In genomic region chr22:43925433-43926348, GRCh38 we compare ENCODE assay signal across 10 cellular contexts. TPM values are rescaled to one million over a fixed set of nuclear protein-coding genes. Genes with fewer than 3 reads are reported as not detected.
DNase-seq lines count a peak whose midpoint lies in the region; ATAC-seq, FAIRE-seq and TF ChIP-seq lines count a peak whose summit lies in the region.
"Had no signal": no experiment of that assay in that cellular context is flagged by ENCODE, and none has a peak within 500 bp of the region (broad histone marks: within the 10 kb centered on the region; RNA-seq: fewer than 3 reads in every experiment).

No MANE protein-coding gene starts in this region.

- peaks cover 5% of the 10 kb centered on the region; the same call in 1 of the 2 replicates for H3K36me3 ChIP-seq in ES-I3 (ENCODE audit: insufficient read depth, low read length)
- H3K36me3 ChIP-seq in endothelial cell of umbilical vein (ENCODE audit: control insufficient read depth in 2 of 2, extremely low read depth in 1 of 2, insufficient read depth in 2 of 2, low read length in 2 of 2), result no peaks in the 10 kb centered on the region
- H3K36me3 ChIP-seq in neural progenitor cell, result no peaks in the 10 kb centered on the region

- H3K9ac ChIP-seq in ES-I3 (ENCODE audit: low read depth, low read length) (peak overlapping the region; percentile 79), endothelial cell of umbilical vein (replicated peaks; ENCODE audit: extremely low read depth, insufficient read depth, low read length) (no peak overlapping the region), neural progenitor cell (no peak overlapping the region)

- H3K27me3 ChIP-seq in endothelial cell of umbilical vein (ENCODE audit: control insufficient read depth in 2 of 2, insufficient read depth in 2 of 2, low read length in 2 of 2), result no peaks in the 10 kb centered on the region
- H3K27me3 ChIP-seq in neural progenitor cell, result peaks cover 29% of the 10 kb centered on the region

- H2AFZ ChIP-seq in endothelial cell of umbilical vein (ENCODE audit: low read depth, low read length), result no peak overlapping the region
- H2AFZ ChIP-seq in neural progenitor cell (replicated peaks), result no peak overlapping the region

- dilution Hi-C loops in endothelial cell of umbilical vein (cut with MboI; ENCODE audit: extremely low pct_ligation_motif_present, low sequenced_read_pairs), result no loop called here

- intact Hi-C loops in endothelial cell of umbilical vein (cut with micrococcal nuclease), result loop anchor here (10.0 kb wide), 1 partner anchor 759 kb away; no protein-coding TSS in a partner anchor
- intact Hi-C loops in posterior vena cava (cut with DNase I), result no loop called here
- intact Hi-C loops in left ventricle myocardium superior (cut with micrococcal nuclease), result no loop called here

- FAIRE-seq in endothelial cell of umbilical vein (lab: Jason Lieb, UNC), result no peak

- TF ChIP-seq POLR2A in endothelial cell of umbilical vein (IDR thresholded peaks at IDR 0.05; ENCODE audit: low read depth, low read length), result no peak

- no peaks in the 10 kb centered on the region for H3K9me1 ChIP-seq in endothelial cell of umbilical vein (replicated peaks; ENCODE audit: control insufficient read depth, extremely low read depth, insufficient read depth, low read length)

- peaks cover 18% of the 10 kb centered on the region for H3K27me3 Mint-ChIP-seq in neural progenitor cell (ENCODE audit: insufficient read depth, low read depth)

- H3K4me1 Mint-ChIP-seq in neural progenitor cell, result peaks cover 28% of the 10 kb centered on the region

- H3K4me3 Mint-ChIP-seq in neural progenitor cell, result peak overlapping the region; percentile 89

- H3K4me2 ChIP-seq in endothelial cell of umbilical vein (ENCODE audit: insufficient read depth, low read length), result peak overlapping the region; percentile 20
- H3K4me2 ChIP-seq in neural progenitor cell, result peak overlapping the region; percentile 76

- peaks cover 12% of the 10 kb centered on the region; the same call in 1 of the 2 replicates for H3K4me1 ChIP-seq in ES-I3 (ENCODE audit: insufficient read depth, low read length)
- H3K4me1 ChIP-seq in endothelial cell of umbilical vein (ENCODE audit: control insufficient read depth, extremely low read depth, insufficient read depth, low read length), result peaks cover 28% of the 10 kb centered on the region
- H3K4me1 ChIP-seq in neural progenitor cell, result peaks cover 18% of the 10 kb centered on the region

- H3F3A ChIP-seq in neural progenitor cell (ENCODE audit: low read depth), result peaks cover 29% of the 10 kb centered on the region

- POLR2A ChIA-PET in endothelial cell of umbilical vein (lab: Charles Lee), result interaction anchor here (0.6 kb wide), 1 partner anchor 8 kb away, joined by 3 read pairs; no protein-coding TSS in a partner anchor

- H3K79me2 ChIP-seq in endothelial cell of umbilical vein (ENCODE audit: control insufficient read depth, insufficient read depth, low read length) (no peaks in the 10 kb centered on the region), neural progenitor cell (ENCODE audit: low read depth) (peaks cover 19% of the 10 kb centered on the region)

- H3K9me3 Mint-ChIP-seq in neural progenitor cell, result no peaks in the 10 kb centered on the region

- H3K4me3 ChIP-seq in endothelial cell of umbilical vein (replicated peaks in 1 of 3; ENCODE audit: insufficient read depth in 1 of 3, low read depth in 1 of 3, low read length in 3 of 3) (peak overlapping the region in 1 of 3 experiments; percentile 60), neural progenitor cell (peak overlapping the region; percentile 66)

- no peak for TF ChIP-seq CTCF in endothelial cell of umbilical vein (IDR thresholded peaks at IDR 0.05; ENCODE audit: extremely low read depth in 1 of 2, insufficient read depth in 1 of 2, low read depth in 1 of 2, low read length in 2 of 2)
- no peak for TF ChIP-seq CTCF in neural progenitor cell (IDR thresholded peaks at IDR 0.05)

- H3K27ac Mint-ChIP-seq in neural progenitor cell, result peak overlapping the region; percentile 87

- peak; percentile 62 for DNase-seq in NCI-H69 (lab: John Stamatoyannopoulos, UW)
- DNase-seq in endothelial cell of umbilical vein (ENCODE audit: low read depth, low spot score), result no peak
- peak; percentile 94 for DNase-seq in neural progenitor cell (ENCODE audit: low spot score)
- no peak for DNase-seq in posterior vena cava (ENCODE audit: low spot score)
- DNase-seq in activated gamma-delta T cell treated with Interleukin-2 at 50 U/mL for 16 hours, result no peak
- no peak for DNase-seq in DMS79 (lab: John Stamatoyannopoulos, UW)
- no peak for DNase-seq in left ventricle myocardium superior
- DNase-seq: stimulated activated naive CD8-positive, alpha-beta T cell treated with anti-CD3 and anti-CD28 coated beads, Interleukin-15, Interleukin-2, amounts not matched to agents 100 U/mL and 50 U/mL, for 24 hours had no signal

- H4K20me1 ChIP-seq in endothelial cell of umbilical vein (replicated peaks; ENCODE audit: control insufficient read depth, extremely low read depth, insufficient read depth, low read length), result no peaks in the 10 kb centered on the region
- H4K20me1 ChIP-seq in neural progenitor cell (ENCODE audit: low read depth), result peaks cover 43% of the 10 kb centered on the region

- peaks cover 15% of the 10 kb centered on the region for H3K36me3 Mint-ChIP-seq in neural progenitor cell

- no peak overlapping the region for H3K27ac ChIP-seq in endothelial cell of umbilical vein (ENCODE audit: insufficient read depth, low read depth, low read length)
- peak overlapping the region; percentile 18 for H3K27ac ChIP-seq in neural progenitor cell

- no peak for ATAC-seq in left ventricle myocardium superior
- ATAC-seq: Right ventricle myocardium inferior; stimulated activated naive CD8-positive, alpha-beta T cell treated with anti-CD3 and anti-CD28 coated beads, Interleukin-15, Interleukin-2, amounts not matched to agents 100 U/mL and 50 U/mL, for 24 hours had no signal

- CTCF ChIA-PET in endothelial cell of umbilical vein (lab: Charles Lee), result interaction anchor here (2.2 to 2.3 kb wide), 2 partner anchors 20 kb away, joined by 12 to 21 read pairs; no protein-coding TSS in a partner anchor

- no TSS peak for BruUV-seq in endothelial cell of umbilical vein (replicated peaks; lab: Mats Ljungman, UMichigan)

- H3K9me3 ChIP-seq in ES-I3 (ENCODE audit: control insufficient read depth, insufficient read depth, low read length) (no peaks in the 10 kb centered on the region), endothelial cell of umbilical vein (replicated peaks; ENCODE audit: control insufficient read depth, insufficient read depth, low read length) (no peaks in the 10 kb centered on the region), neural progenitor cell (ENCODE audit: low read depth) (no peaks in the 10 kb centered on the region)

TF ChIP-seq in endothelial cell of umbilical vein, 7 proteins besides CTCF, POLR2A, EP300 and RAD21:
- TF ChIP-seq GATA2 (IDR thresholded peaks at IDR 0.05; ENCODE audit: insufficient read depth, insufficient read length, low read depth, low read length), result no peak
- TF ChIP-seq POLR2AphosphoS5 (IDR thresholded peaks at IDR 0.05; ENCODE audit: insufficient read depth, low read depth, low read length), result no peak
- no peak for TF ChIP-seq FOS (IDR thresholded peaks at IDR 0.05; ENCODE audit: borderline replicate concordance, insufficient read depth, low read length)

RNA-seq across cellular contexts. Expression of gene PNPLA3, which starts 2.1 kb away (rescaled TPM):
- 12.1 and 12.3 TPM in 2 replicates for total RNA-seq in endothelial cell of umbilical vein
- polyA plus RNA-seq in endothelial cell of umbilical vein, result 5.3 TPM in 2 replicates
- polyA plus RNA-seq in endothelial cell of umbilical vein (2011; cell fraction: cytosol; rRNA removed), result 4.0 and 4.6 TPM in 2 replicates
- polyA plus RNA-seq in endothelial cell of umbilical vein (2011; cell fraction: nucleus; rRNA removed), result 18.8 and 24.0 TPM in 2 replicates
- 3.0 and 4.2 TPM in 2 replicates for polyA plus RNA-seq in endothelial cell of umbilical vein (2012)
- polyA minus RNA-seq in endothelial cell of umbilical vein, result 11.0 and 15.2 TPM in 2 replicates
- 3.9 TPM for polyA minus RNA-seq in endothelial cell of umbilical vein (2011; cell fraction: cytosol; rRNA and poly(A)+ RNA removed)
- 8.3 and 11.9 TPM in 2 replicates for polyA minus RNA-seq in endothelial cell of umbilical vein (2011; cell fraction: nucleus; rRNA and poly(A)+ RNA removed)
- total RNA-seq in neural progenitor cell (ENCODE audit: low replicate concordance), result 4.8 and 9.0 TPM in 2 replicates
- total RNA-seq in posterior vena cava, result under 1 TPM in 1 of 2 donors, not detected in 1; 0.51 TPM
- total RNA-seq in left ventricle myocardium superior, result 0.25 TPM

RNA-seq across cellular contexts. Expression of gene SAMM50, which starts 29.6 kb away (rescaled TPM):
- total RNA-seq in endothelial cell of umbilical vein, result 55.9 and 56.2 TPM in 2 replicates
- 41.0 and 42.9 TPM in 2 replicates for polyA plus RNA-seq in endothelial cell of umbilical vein
- 39.5 and 48.0 TPM in 2 replicates for polyA plus RNA-seq in endothelial cell of umbilical vein (2011; cell fraction: cytosol; rRNA removed)
- 37.1 and 41.4 TPM in 2 replicates for polyA plus RNA-seq in endothelial cell of umbilical vein (2011; cell fraction: nucleus; rRNA removed)
- polyA plus RNA-seq in endothelial cell of umbilical vein (2012), result 71.9 and 81.2 TPM in 2 replicates
- 37.1 and 38.4 TPM in 2 replicates for polyA minus RNA-seq in endothelial cell of umbilical vein
- 26.5 TPM for polyA minus RNA-seq in endothelial cell of umbilical vein (2011; cell fraction: cytosol; rRNA and poly(A)+ RNA removed)
- polyA minus RNA-seq in endothelial cell of umbilical vein (2011; cell fraction: nucleus; rRNA and poly(A)+ RNA removed), result 17.5 and 17.6 TPM in 2 replicates
- 45.5 and 48.5 TPM in 2 replicates for total RNA-seq in neural progenitor cell (ENCODE audit: low replicate concordance)
- total RNA-seq in posterior vena cava, result 10 to 100 TPM; 20.8 to 25.6 TPM
- 79.8 TPM for total RNA-seq in left ventricle myocardium superior

RNA-seq across cellular contexts. Expression of gene PNPLA5, which starts 33.9 kb away (rescaled TPM):
- total RNA-seq in endothelial cell of umbilical vein, result not detected in 2 replicates
- not detected in 2 replicates for polyA plus RNA-seq in endothelial cell of umbilical vein
- not detected in 2 replicates for polyA plus RNA-seq in endothelial cell of umbilical vein (2011; cell fraction: cytosol; rRNA removed)
- polyA plus RNA-seq in endothelial cell of umbilical vein (2011; cell fraction: nucleus; rRNA removed), result not detected in 2 replicates
- not detected in 2 replicates for polyA plus RNA-seq in endothelial cell of umbilical vein (2012)
- not detected in 2 replicates for polyA minus RNA-seq in endothelial cell of umbilical vein
- not detected for polyA minus RNA-seq in endothelial cell of umbilical vein (2011; cell fraction: cytosol; rRNA and poly(A)+ RNA removed)
- polyA minus RNA-seq in endothelial cell of umbilical vein (2011; cell fraction: nucleus; rRNA and poly(A)+ RNA removed), result not detected in 2 replicates
- 0.11 and 0.22 TPM in 2 replicates for total RNA-seq in neural progenitor cell (ENCODE audit: low replicate concordance)
- total RNA-seq in posterior vena cava, result not detected
- not detected for total RNA-seq in left ventricle myocardium superior
- total RNA-seq: Right ventricle myocardium inferior had no signal

Comparison
In these comparisons a context has a peak if more than half of its experiments do, and no peak if none do; other contexts are left out.
1. DNase-seq: peak in NCI-H69 (single experiment) and neural progenitor cell (single experiment); none in endothelial cell of umbilical vein (single experiment), posterior vena cava (single experiment), activated gamma-delta T cell treated with Interleukin-2 at 50 U/mL for 16 hours (single experiment), DMS79 (single experiment) and left ventricle myocardium superior (single experiment).